Comparison of ENCODE assay signal across 20 cellular contexts in genomic region chr1:66326867-66327266, GRCh38.
"Had no signal": no experiment of that assay in that cellular context is flagged by ENCODE, and none has a peak within 500 bp of the region (broad histone marks: within the 10 kb centered on the region; RNA-seq: fewer than 3 reads in every experiment).

No MANE protein-coding gene starts in this region.

- ATAC-seq: activated T-helper 17 cell treated with anti-CD3 and anti-CD28 coated beads, Interleukin-2, amount 50 U/mL, for 72 hours; right lobe of liver; stimulated activated naive B cell treated with anti-CD40 and anti-IgM and Interleukin-4, amounts not matched to agents 10 μg/mL and 1 μg/mL and 100 μg/mL, for 72 hours; WTC11 had no signal

- H3K4me1 ChIP-seq: right lobe of liver had no signal

- H3K27me3 ChIP-seq: ovary, right lobe of liver, spleen, upper lobe of left lung had no signal

- DNase-seq: activated CD4-positive, alpha-beta memory T cell treated with anti-CD3 and anti-CD28 coated beads for 36 hours; activated CD4-positive, alpha-beta T cell treated with anti-CD3 and anti-CD28 coated beads for 4 hours; activated naive CD4-positive, alpha-beta T cell; activated naive CD8-positive, alpha-beta T cell treated with anti-CD3 and anti-CD28 coated beads, Interleukin-2, amount 10 ng/mL, durations not matched to agents 7 days and 5 days; activated T-cell treated with anti-CD3 and anti-CD28 coated beads, Interleukin-2, amount 50 U/mL, for 1 hour; erythroblast; head of caudate nucleus; left ventricle myocardium inferior; mammary epithelial cell; midbrain; ovary; right lobe of liver; spleen; stimulated activated CD4-positive, alpha-beta T cell treated with anti-CD3 and anti-CD28 coated beads, Interleukin-4, amount 100 ng/mL, for 4 hours; stimulated activated naive B cell treated with anti-CD40 and anti-IgM and Interleukin-4, amounts not matched to agents 10 μg/mL and 1 μg/mL and 100 μg/mL, for 72 hours; upper lobe of left lung had no signal

- H3K4me3 ChIP-seq: coronary artery, left ventricle myocardium inferior, ovary, right lobe of liver, thoracic aorta, upper lobe of left lung had no signal

- H3K9me3 ChIP-seq: left ventricle myocardium inferior, ovary, right lobe of liver, spleen, thoracic aorta, upper lobe of left lung had no signal

- H3K36me3 ChIP-seq: left ventricle myocardium inferior, ovary, right lobe of liver, spleen, thoracic aorta, upper lobe of left lung had no signal

- H3K27ac ChIP-seq: coronary artery, left ventricle myocardium inferior, ovary, right lobe of liver, thoracic aorta had no signal
